In the genomic region with DNA sequence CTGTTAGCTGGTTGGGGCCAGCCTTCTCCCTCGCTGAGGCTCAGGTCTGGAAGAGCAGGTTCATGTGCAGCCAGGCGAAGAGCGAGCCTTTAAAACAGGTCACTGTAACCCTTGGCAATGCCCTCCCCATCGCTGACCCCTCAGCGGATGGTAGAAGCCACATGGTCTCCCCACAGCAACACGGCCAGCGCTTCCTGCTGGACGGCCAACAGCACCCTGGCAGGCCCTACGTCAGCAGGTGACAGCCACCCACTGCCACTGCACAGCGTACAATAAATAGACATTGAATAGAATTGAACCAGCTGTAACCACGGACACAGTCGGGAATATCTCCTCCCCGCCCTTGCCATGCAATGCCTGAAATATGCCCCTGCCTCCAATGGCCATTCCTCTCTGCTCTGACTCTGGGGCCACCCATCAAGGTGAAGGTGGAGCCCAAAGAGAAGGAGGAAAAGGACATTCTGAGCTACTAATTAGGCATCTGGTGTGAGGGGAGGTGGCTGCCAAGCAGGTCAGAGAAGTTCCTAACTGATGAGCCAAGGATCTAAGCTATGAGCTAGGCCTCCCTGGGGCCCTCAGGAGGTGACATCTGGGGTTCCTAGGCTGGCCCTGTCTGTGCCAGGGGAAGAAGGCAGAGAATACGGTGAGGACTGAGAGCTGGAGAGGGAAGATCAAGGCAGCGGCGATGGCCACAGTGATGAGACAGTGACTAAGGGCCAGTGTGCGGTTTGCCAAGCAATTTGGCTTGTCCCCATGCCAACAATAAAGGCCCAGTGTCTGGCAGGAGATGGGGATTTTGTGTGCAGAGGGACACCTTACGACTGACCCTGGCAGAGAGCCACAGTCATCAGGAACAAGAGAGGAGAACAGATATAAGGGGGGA, we compare ENCODE assay signal across 1 cellular context.
TF ChIP-seq lines count a peak whose summit lies in the region.

No MANE protein-coding gene starts in this region.

TF ChIP-seq in WTC11, 78 proteins besides CTCF, POLR2A, EP300 and RAD21 (continued from another document):
- TF ChIP-seq, protein P1, sequence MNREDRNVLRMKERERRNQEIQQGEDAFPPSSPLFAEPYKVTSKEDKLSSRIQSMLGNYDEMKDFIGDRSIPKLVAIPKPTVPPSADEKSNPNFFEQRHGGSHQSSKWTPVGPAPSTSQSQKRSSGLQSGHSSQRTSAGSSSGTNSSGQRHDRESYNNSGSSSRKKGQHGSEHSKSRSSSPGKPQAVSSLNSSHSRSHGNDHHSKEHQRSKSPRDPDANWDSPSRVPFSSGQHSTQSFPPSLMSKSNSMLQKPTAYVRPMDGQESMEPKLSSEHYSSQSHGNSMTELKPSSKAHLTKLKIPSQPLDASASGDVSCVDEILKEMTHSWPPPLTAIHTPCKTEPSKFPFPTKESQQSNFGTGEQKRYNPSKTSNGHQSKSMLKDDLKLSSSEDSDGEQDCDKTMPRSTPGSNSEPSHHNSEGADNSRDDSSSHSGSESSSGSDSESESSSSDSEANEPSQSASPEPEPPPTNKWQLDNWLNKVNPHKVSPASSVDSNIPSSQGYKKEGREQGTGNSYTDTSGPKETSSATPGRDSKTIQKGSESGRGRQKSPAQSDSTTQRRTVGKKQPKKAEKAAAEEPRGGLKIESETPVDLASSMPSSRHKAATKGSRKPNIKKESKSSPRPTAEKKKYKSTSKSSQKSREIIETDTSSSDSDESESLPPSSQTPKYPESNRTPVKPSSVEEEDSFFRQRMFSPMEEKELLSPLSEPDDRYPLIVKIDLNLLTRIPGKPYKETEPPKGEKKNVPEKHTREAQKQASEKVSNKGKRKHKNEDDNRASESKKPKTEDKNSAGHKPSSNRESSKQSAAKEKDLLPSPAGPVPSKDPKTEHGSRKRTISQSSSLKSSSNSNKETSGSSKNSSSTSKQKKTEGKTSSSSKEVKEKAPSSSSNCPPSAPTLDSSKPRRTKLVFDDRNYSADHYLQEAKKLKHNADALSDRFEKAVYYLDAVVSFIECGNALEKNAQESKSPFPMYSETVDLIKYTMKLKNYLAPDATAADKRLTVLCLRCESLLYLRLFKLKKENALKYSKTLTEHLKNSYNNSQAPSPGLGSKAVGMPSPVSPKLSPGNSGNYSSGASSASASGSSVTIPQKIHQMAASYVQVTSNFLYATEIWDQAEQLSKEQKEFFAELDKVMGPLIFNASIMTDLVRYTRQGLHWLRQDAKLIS (CRISPR knock-in tag; IDR thresholded peaks at IDR 0.05; ENCODE audit: borderline replicate concordance), result no peak
- TF ChIP-seq, protein P2, sequence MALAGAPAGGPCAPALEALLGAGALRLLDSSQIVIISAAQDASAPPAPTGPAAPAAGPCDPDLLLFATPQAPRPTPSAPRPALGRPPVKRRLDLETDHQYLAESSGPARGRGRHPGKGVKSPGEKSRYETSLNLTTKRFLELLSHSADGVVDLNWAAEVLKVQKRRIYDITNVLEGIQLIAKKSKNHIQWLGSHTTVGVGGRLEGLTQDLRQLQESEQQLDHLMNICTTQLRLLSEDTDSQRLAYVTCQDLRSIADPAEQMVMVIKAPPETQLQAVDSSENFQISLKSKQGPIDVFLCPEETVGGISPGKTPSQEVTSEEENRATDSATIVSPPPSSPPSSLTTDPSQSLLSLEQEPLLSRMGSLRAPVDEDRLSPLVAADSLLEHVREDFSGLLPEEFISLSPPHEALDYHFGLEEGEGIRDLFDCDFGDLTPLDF (CRISPR knock-in tag; IDR thresholded peaks at IDR 0.05), result no peak
- TF ChIP-seq ETV6 (CRISPR knock-in tag; IDR thresholded peaks at IDR 0.05), result no peak
